Comparison of ENCODE assay signal across 8 cellular contexts in genomic region chr22:20027966-20028854, GRCh38. TPM values are rescaled to one million over a fixed set of nuclear protein-coding genes. Genes with fewer than 3 reads are reported as not detected.
DNase-seq lines count a peak whose midpoint lies in the region; ATAC-seq and TF ChIP-seq lines count a peak whose summit lies in the region.

No MANE protein-coding gene starts in this region.

- CTCF ChIA-PET in Panc1 (lab: Charles Lee): interaction anchor here (0.7 kb wide), 1 partner anchor 118 kb away, joined by 5 read pairs; no protein-coding TSS in a partner anchor

- ATAC-seq in Panc1: peak; percentile 76; the same call in 1 of the 2 replicates
- no peak for ATAC-seq in upper lobe of right lung
- no peak for ATAC-seq in GM19023 (IDR thresholded peaks at IDR 0.05; ENCODE audit: unreplicated experiment)

- intact Hi-C loops in Panc1 (cut with micrococcal nuclease; ENCODE audit: unreplicated experiment) (no loop called here), upper lobe of right lung (cut with DNase I) (no loop called here)

- H3K4me1 ChIP-seq in Panc1 (ENCODE audit: control insufficient read depth, insufficient read depth, low read length) (no peaks in the 10 kb centered on the region), upper lobe of right lung (peaks cover 9% of the 10 kb centered on the region)

- H3K36me3 ChIP-seq in Panc1 (ENCODE audit: control insufficient read depth, insufficient read depth, low read length): no peaks in the 10 kb centered on the region
- peaks cover 9% of the 10 kb centered on the region for H3K36me3 ChIP-seq in upper lobe of right lung

- H3K27me3 ChIP-seq in Panc1 (ENCODE audit: control insufficient read depth, insufficient read depth, low read length): no peaks in the 10 kb centered on the region
- no peaks in the 10 kb centered on the region for H3K27me3 ChIP-seq in upper lobe of right lung

- POLR2A ChIA-PET in Panc1 (lab: Charles Lee): no interaction called here

- DNase-seq in stimulated activated CD4-positive, alpha-beta T cell treated with anti-CD3 and anti-CD28 coated beads, Interleukin-4, amount 100 ng/mL, for 1 hour: peak; percentile 19
- no peak for DNase-seq in stimulated activated CD4-positive, alpha-beta T cell treated with anti-CD3 and anti-CD28 coated beads, Interleukin-2, amount 100 ng/mL, for 48 hours
- no peak for DNase-seq in Panc1 (ENCODE audit: low read depth, low spot score)
- DNase-seq in fibroblast of peridontal ligament (ENCODE audit: extremely low read depth): peak; percentile 10
- DNase-seq in upper lobe of right lung: no peak
- no peak for DNase-seq in NCI-H526 treated with DMSO at 0.1 percent for 48 hours (lab: John Stamatoyannopoulos, UW)
- DNase-seq in NCI-H2196 (lab: John Stamatoyannopoulos, UW; ENCODE audit: unreplicated experiment): no peak

- no peak for TF ChIP-seq CTCF in Panc1 (IDR thresholded peaks at IDR 0.05)
- peak; percentile 13 for TF ChIP-seq CTCF in upper lobe of right lung (IDR thresholded peaks at IDR 0.05)

- BruUV-seq in Panc1 (replicated peaks; lab: Mats Ljungman, UMichigan): no TSS peak

- in situ Hi-C loops in Panc1 (cut with HindIII; ENCODE audit: low pct_unique_long_range_greater_than_20kb, low sequenced_read_pairs): no loop called here

- H3K9me3 ChIP-seq in Panc1 (ENCODE audit: control insufficient read depth, insufficient read depth, low read depth, low read length) (no peaks in the 10 kb centered on the region), upper lobe of right lung (no peaks in the 10 kb centered on the region)

- H3K4me3 ChIP-seq in Panc1 (ENCODE audit: low read depth in 2 of 2, low read length in 2 of 2) (no peak overlapping the region), upper lobe of right lung (no peak overlapping the region)

- H3K27ac ChIP-seq in Panc1 (ENCODE audit: low read length) (no peak overlapping the region), upper lobe of right lung (no peak overlapping the region)

RNA-seq across cellular contexts. Expression of gene TANGO2, which starts 7.3 kb away (rescaled TPM):
- total RNA-seq in Panc1 (2021; ENCODE audit: unreplicated experiment) (32.2 TPM), upper lobe of right lung (37.8 TPM)
- 38.0 TPM for polyA plus RNA-seq in Panc1 (2012; ENCODE audit: insufficient read length)

RNA-seq across cellular contexts. Expression of gene ARVCF, which starts 11.6 kb away (rescaled TPM):
- 8.2 TPM for total RNA-seq in Panc1 (2021; ENCODE audit: unreplicated experiment)
- 11.1 TPM for polyA plus RNA-seq in Panc1 (2012; ENCODE audit: insufficient read length)
- 25.4 TPM for total RNA-seq in upper lobe of right lung

RNA-seq across cellular contexts. Expression of gene DGCR8, which starts 51.8 kb away (rescaled TPM):
- total RNA-seq in Panc1 (2021; ENCODE audit: unreplicated experiment) (35.0 TPM), upper lobe of right lung (35.5 TPM)
- polyA plus RNA-seq in Panc1 (2012; ENCODE audit: insufficient read length): 23.3 TPM

Comparison
In these comparisons a context has a peak if more than half of its experiments do, and no peak if none do; other contexts are left out.
1. DNase-seq: peak in stimulated activated CD4-positive, alpha-beta T cell treated with anti-CD3 and anti-CD28 coated beads, Interleukin-4, amount 100 ng/mL, for 1 hour (single experiment) and fibroblast of peridontal ligament (single experiment); none in stimulated activated CD4-positive, alpha-beta T cell treated with anti-CD3 and anti-CD28 coated beads, Interleukin-2, amount 100 ng/mL, for 48 hours (0 of 2), Panc1 (single experiment), upper lobe of right lung (single experiment), NCI-H526 treated with DMSO at 0.1 percent for 48 hours (single experiment) and NCI-H2196 (single experiment).